20 cellular contexts compared by ENCODE assay signal in genomic region chr4:59380841-59381366, GRCh38.
DNase-seq lines count a peak whose midpoint lies in the region; ATAC-seq and TF ChIP-seq lines count a peak whose summit lies in the region.
"Had no signal": no experiment of that assay in that cellular context is flagged by ENCODE, and none has a peak within 500 bp of the region (broad histone marks: within the 10 kb centered on the region; RNA-seq: fewer than 3 reads in every experiment).

No MANE protein-coding gene starts in this region.

- CTCF ChIA-PET in SK-N-SH (lab: Yijun Ruan, JAX) = no interaction called here
- CTCF ChIA-PET in activated CD8-positive, alpha-beta T cell treated with anti-CD3 and anti-CD28 coated beads for 36 hours (lab: Charles Lee) = no interaction called here

- no peak for TF ChIP-seq CTCF in SK-N-SH (IDR thresholded peaks at IDR 0.05)
- no peak for TF ChIP-seq CTCF in RWPE2 (IDR thresholded peaks at IDR 0.05; ENCODE audit: poor library complexity, severe bottlenecking)
- no peak for TF ChIP-seq CTCF in activated CD8-positive, alpha-beta T cell treated with anti-CD3 and anti-CD28 coated beads for 36 hours (IDR thresholded peaks at IDR 0.05)

- no peak overlapping the region for H3K27ac Mint-ChIP-seq in activated CD8-positive, alpha-beta T cell treated with anti-CD3 and anti-CD28 coated beads for 36 hours
- H3K27ac Mint-ChIP-seq: CD14-positive monocyte; CD4-positive, alpha-beta memory T cell; GM23338; H9 had no signal

- H3K9me3 ChIP-seq in SK-N-SH = no peaks in the 10 kb centered on the region
- no peaks in the 10 kb centered on the region for H3K9me3 ChIP-seq in RWPE2 (ENCODE audit: severe bottlenecking)
- H3K9me3 ChIP-seq: BLaER1 had no signal

- intact Hi-C loops in activated CD8-positive, alpha-beta T cell treated with anti-CD3 and anti-CD28 coated beads for 36 hours (cut with micrococcal nuclease) = no loop called here

- no peaks in the 10 kb centered on the region for H3K27me3 Mint-ChIP-seq in activated CD8-positive, alpha-beta T cell treated with anti-CD3 and anti-CD28 coated beads for 36 hours
- H3K27me3 Mint-ChIP-seq: CD4-positive, alpha-beta memory T cell had no signal

- H3K36me3 Mint-ChIP-seq in activated CD8-positive, alpha-beta T cell treated with anti-CD3 and anti-CD28 coated beads for 36 hours (ENCODE audit: low read depth) = no peaks in the 10 kb centered on the region
- H3K36me3 Mint-ChIP-seq: CD14-positive monocyte; CD4-positive, alpha-beta memory T cell had no signal

- no peaks in the 10 kb centered on the region for H3K27me3 ChIP-seq in SK-N-SH (ENCODE audit: insufficient read depth)
- no peaks in the 10 kb centered on the region for H3K27me3 ChIP-seq in RWPE2 (ENCODE audit: insufficient read depth, poor library complexity, severe bottlenecking)
- H3K27me3 ChIP-seq: BLaER1 had no signal

- no peaks in the 10 kb centered on the region for H3F3A ChIP-seq in SK-N-SH (replicated peaks; ENCODE audit: insufficient read depth)

- DNase-seq in SK-N-SH (no peak), M059J (ENCODE audit: low read depth) (peak; percentile 1), RWPE2 (ENCODE audit: low spot score) (no peak), foreskin melanocyte (peak; percentile 2)
- DNase-seq in activated CD8-positive, alpha-beta T cell treated with anti-CD3 and anti-CD28 coated beads for 36 hours = no peak
- DNase-seq: CD4-positive, alpha-beta memory T cell; DMS153; DMS79; GF-D8; H9; IMR-90 had no signal

- WGBS in SK-N-SH (ENCODE audit: low lambda C conversion rate) = 3% methylated on average over 2 of the region's 2 CpGs

- no peak for TF ChIP-seq EP300 in SK-N-SH (IDR thresholded peaks at IDR 0.05; ENCODE audit: borderline replicate concordance in 1 of 2, low read depth in 1 of 2, low read length in 1 of 2)

- H3K27ac ChIP-seq in SK-N-SH (ENCODE audit: low read depth in 2 of 2, low read length in 1 of 2) (no peak overlapping the region), RWPE2 (ENCODE audit: poor library complexity, severe bottlenecking) (peak overlapping the region; percentile 7)
- H3K27ac ChIP-seq: 22Rv1, BLaER1, HL-60 had no signal

- H3K36me3 ChIP-seq in SK-N-SH (replicated peaks in 1 of 2; ENCODE audit: control insufficient read depth in 1 of 2, insufficient read depth in 2 of 2, low read length in 1 of 2) (no peaks in the 10 kb centered on the region), RWPE2 (ENCODE audit: low read depth) (no peaks in the 10 kb centered on the region)
- H3K36me3 ChIP-seq: BLaER1 had no signal

- peaks cover 5% of the 10 kb centered on the region for H3K9me3 Mint-ChIP-seq in activated CD8-positive, alpha-beta T cell treated with anti-CD3 and anti-CD28 coated beads for 36 hours

- H4K20me1 ChIP-seq in SK-N-SH (ENCODE audit: insufficient read depth) = no peaks in the 10 kb centered on the region
- H4K20me1 ChIP-seq: BLaER1 had no signal

- TF ChIP-seq RAD21 in SK-N-SH (IDR thresholded peaks at IDR 0.05; ENCODE audit: low read length) = no peak

- H3K9ac ChIP-seq in SK-N-SH = no peak overlapping the region
- H3K9ac ChIP-seq: BLaER1 had no signal

- H3K9me2 ChIP-seq in SK-N-SH = no peaks in the 10 kb centered on the region

- H3K79me2 ChIP-seq in SK-N-SH (ENCODE audit: insufficient read depth) = no peaks in the 10 kb centered on the region

- POLR2A ChIA-PET in SK-N-SH (lab: Yijun Ruan, JAX) = no interaction called here
- POLR2A ChIA-PET in activated CD8-positive, alpha-beta T cell treated with anti-CD3 and anti-CD28 coated beads for 36 hours (lab: Charles Lee) = no interaction called here

- H2AFZ ChIP-seq in SK-N-SH (ENCODE audit: low read depth) = no peak overlapping the region
- H2AFZ ChIP-seq: GM23338 had no signal

- H3K4me3 ChIP-seq in SK-N-SH (ENCODE audit: low read depth in 2 of 2, low read length in 1 of 2) (no peak overlapping the region), RWPE2 (ENCODE audit: severe bottlenecking) (no peak overlapping the region)
- H3K4me3 ChIP-seq: BLaER1, GM23338, K562 had no signal

- no peak overlapping the region for H3K4me3 Mint-ChIP-seq in activated CD8-positive, alpha-beta T cell treated with anti-CD3 and anti-CD28 coated beads for 36 hours
- H3K4me3 Mint-ChIP-seq: CD14-positive monocyte; CD4-positive, alpha-beta memory T cell; GM23338; H9 had no signal

- no peaks in the 10 kb centered on the region for H3K4me1 Mint-ChIP-seq in activated CD8-positive, alpha-beta T cell treated with anti-CD3 and anti-CD28 coated beads for 36 hours (ENCODE audit: low read depth)
- H3K4me1 Mint-ChIP-seq: CD14-positive monocyte; CD4-positive, alpha-beta memory T cell; GM23338; H9 had no signal

- ATAC-seq in SK-N-SH treated with all-trans-retinoic acid at 6 μM for 48 hours (no peak), RWPE2 (ENCODE audit: low read depth) (peak; percentile 40; the same call in 2 of the 3 replicates), GM18868 (IDR thresholded peaks at IDR 0.05; ENCODE audit: unreplicated experiment) (no peak), GM18520 (IDR thresholded peaks at IDR 0.05; ENCODE audit: unreplicated experiment) (no peak)
- ATAC-seq in activated CD8-positive, alpha-beta T cell treated with anti-CD3 and anti-CD28 coated beads for 36 hours = no peak
- ATAC-seq: GM23338, K562 had no signal

- H3K4me1 ChIP-seq in SK-N-SH (ENCODE audit: control insufficient read depth in 1 of 2, insufficient read depth in 2 of 2, low read depth in 1 of 2, low read length in 1 of 2) (no peaks in the 10 kb centered on the region), RWPE2 (ENCODE audit: insufficient read depth, poor library complexity, severe bottlenecking) (peaks cover 4% of the 10 kb centered on the region)
- H3K4me1 ChIP-seq: BLaER1 had no signal

- no peak overlapping the region for H3K4me2 ChIP-seq in SK-N-SH
- H3K4me2 ChIP-seq: BLaER1, GM23338 had no signal

TF ChIP-seq in SK-N-SH treated with all-trans-retinoic acid at 6 μM for 48 hours, 23 proteins besides CTCF, POLR2A, EP300 and RAD21:
- TF ChIP-seq ZC3H10 (CRISPR knock-in tag; IDR thresholded peaks at IDR 0.05) (no peak), ARNTL (CRISPR knock-in tag; IDR thresholded peaks at IDR 0.05; ENCODE audit: borderline replicate concordance, low read depth) (no peak), ZNF8 (CRISPR knock-in tag; IDR thresholded peaks at IDR 0.05) (no peak), CSRNP3 (CRISPR knock-in tag; IDR thresholded peaks at IDR 0.05) (no peak), ISL1 (CRISPR knock-in tag; IDR thresholded peaks at IDR 0.05) (peak; percentile 49)

TF ChIP-seq in SK-N-SH, 30 proteins besides CTCF, POLR2A, EP300 and RAD21:
- TF ChIP-seq MAX (IDR thresholded peaks at IDR 0.05; ENCODE audit: low read depth) (no peak), TAF1 (IDR thresholded peaks at IDR 0.05; ENCODE audit: borderline replicate concordance, low read depth, low read length) (no peak), MXI1 (IDR thresholded peaks at IDR 0.05; ENCODE audit: low read depth, low read length) (no peak), IRF3 (IDR thresholded peaks at IDR 0.05; ENCODE audit: low read depth, low read length) (no peak), MEF2A (IDR thresholded peaks at IDR 0.05; ENCODE audit: borderline replicate concordance, low read depth) (no peak), TEAD4 (IDR thresholded peaks at IDR 0.05; ENCODE audit: borderline replicate concordance, insufficient read depth) (no peak), NFIC (IDR thresholded peaks at IDR 0.05; ENCODE audit: borderline replicate concordance) (no peak), JUND (IDR thresholded peaks at IDR 0.05) (no peak), RXRA (IDR thresholded peaks at IDR 0.05; ENCODE audit: borderline replicate concordance, low read depth) (no peak), NRF1 (IDR thresholded peaks at IDR 0.05; ENCODE audit: low read depth, low read length) (no peak), RFX5 (IDR thresholded peaks at IDR 0.05; ENCODE audit: low read length) (no peak), GABPA (IDR thresholded peaks at IDR 0.05; ENCODE audit: low read depth) (no peak), YY1 (IDR thresholded peaks at IDR 0.05; ENCODE audit: low read depth) (no peak)

Comparison
In these comparisons a context has a peak if more than half of its experiments do, and no peak if none do; other contexts are left out.
1. DNase-seq: peak in M059J (single experiment) and foreskin melanocyte (single experiment); none in SK-N-SH (single experiment), RWPE2 (single experiment) and activated CD8-positive, alpha-beta T cell treated with anti-CD3 and anti-CD28 coated beads for 36 hours (single experiment).